8 cellular contexts compared by ENCODE assay signal in genomic region chr2:166373951-166374350, GRCh38. TPM values are rescaled to one million over a fixed set of nuclear protein-coding genes. Genes with fewer than 3 reads are reported as not detected.
DNase-seq lines count a peak whose midpoint lies in the region; ATAC-seq and TF ChIP-seq lines count a peak whose summit lies in the region.

No MANE protein-coding gene starts in this region.

- H3K79me2 ChIP-seq in mesendoderm (ENCODE audit: control insufficient read depth, insufficient read depth, low read length): no peaks in the 10 kb centered on the region

- peak; percentile 6 to 76 (median 62) for DNase-seq in NCI-H1417 (lab: John Stamatoyannopoulos, UW)
- no peak for DNase-seq in NCI-H1417 treated with DMSO at 0.1 percent for 48 hours (lab: John Stamatoyannopoulos, UW)
- peak; percentile 62 for DNase-seq in NCI-H1105 (lab: John Stamatoyannopoulos, UW)
- DNase-seq in WTC11 (ENCODE audit: low spot score): no peak
- peak; percentile 27 for DNase-seq in mesendoderm
- DNase-seq in CD8-positive, alpha-beta memory T cell: no peak
- DNase-seq in cortex of kidney (lab: John Stamatoyannopoulos, UW): no peak
- no peak for DNase-seq in activated CD8-positive, alpha-beta memory T cell treated with anti-CD3 and anti-CD28 coated beads for 24 hours

- H3K27ac Mint-ChIP-seq in WTC11: no peak overlapping the region
- H3K27ac Mint-ChIP-seq in CD8-positive, alpha-beta memory T cell: no peak overlapping the region

- no peak overlapping the region for H3K23ac ChIP-seq in mesendoderm (ENCODE audit: low read length)

- no peaks in the 10 kb centered on the region for H3K27me3 Mint-ChIP-seq in WTC11 (ENCODE audit: low read depth)
- peaks cover 5 to 18% of the 10 kb centered on the region in 2 donors for H3K27me3 Mint-ChIP-seq in CD8-positive, alpha-beta memory T cell

- CTCF ChIA-PET in WTC11 (lab: Charles Lee): no interaction called here
- CTCF ChIA-PET in CD8-positive, alpha-beta memory T cell (lab: Charles Lee): no interaction called here

- H3K4me1 ChIP-seq in mesendoderm (ENCODE audit: control insufficient read depth, low read depth, low read length): peaks cover 3% of the 10 kb centered on the region
- H3K4me1 ChIP-seq in CD8-positive, alpha-beta memory T cell (ENCODE audit: insufficient read depth, low read length): no peaks in the 10 kb centered on the region

- no peaks in the 10 kb centered on the region for H3K79me1 ChIP-seq in mesendoderm (ENCODE audit: low read length)

- no peaks in the 10 kb centered on the region for H3K36me3 Mint-ChIP-seq in WTC11
- H3K36me3 Mint-ChIP-seq in CD8-positive, alpha-beta memory T cell: no peaks in the 10 kb centered on the region

- H3K9ac ChIP-seq in mesendoderm (ENCODE audit: low read length): no peak overlapping the region

- H3K4me2 ChIP-seq in mesendoderm (ENCODE audit: low read length): no peak overlapping the region

- no peak overlapping the region for H3K4ac ChIP-seq in mesendoderm (ENCODE audit: low read depth, low read length)

- no peak overlapping the region for H4K5ac ChIP-seq in mesendoderm (ENCODE audit: low read length)

- H3K4me1 Mint-ChIP-seq in WTC11: peaks cover 42% of the 10 kb centered on the region
- H3K4me1 Mint-ChIP-seq in CD8-positive, alpha-beta memory T cell: peaks cover 6 to 10% (median 9%) of the 10 kb centered on the region in 3 donors

- H3K4me3 Mint-ChIP-seq in WTC11: peak overlapping the region; percentile 43
- H3K4me3 Mint-ChIP-seq in CD8-positive, alpha-beta memory T cell: no peak overlapping the region

- H3K9me3 Mint-ChIP-seq in WTC11: no peaks in the 10 kb centered on the region
- peaks cover 0 to 2% (median 0%) of the 10 kb centered on the region in 5 donors for H3K9me3 Mint-ChIP-seq in CD8-positive, alpha-beta memory T cell

- TF ChIP-seq CTCF in WTC11 (IDR thresholded peaks at IDR 0.05): no peak

- no peak overlapping the region for H2BK5ac ChIP-seq in mesendoderm (ENCODE audit: low read length)

- no peaks in the 10 kb centered on the region for H3K36me3 ChIP-seq in mesendoderm (ENCODE audit: control insufficient read depth, insufficient read depth, low read length)
- H3K36me3 ChIP-seq in CD8-positive, alpha-beta memory T cell (ENCODE audit: insufficient read depth, low read length): no peaks in the 10 kb centered on the region

- H3K56ac ChIP-seq in mesendoderm (ENCODE audit: low read length): no peak overlapping the region

- H2BK15ac ChIP-seq in mesendoderm (replicated peaks; ENCODE audit: low read depth): no peak overlapping the region

- ATAC-seq in WTC11: no peak

- no peaks in the 10 kb centered on the region for H3K9me3 ChIP-seq in CD8-positive, alpha-beta memory T cell (ENCODE audit: low read length)

- no peak overlapping the region for H3K4me3 ChIP-seq in mesendoderm (ENCODE audit: low read length)
- H3K4me3 ChIP-seq in CD8-positive, alpha-beta memory T cell (ENCODE audit: low read length): no peak overlapping the region

- no peak overlapping the region for H3K18ac ChIP-seq in mesendoderm (ENCODE audit: low read length)

- no peaks in the 10 kb centered on the region for H3K27me3 ChIP-seq in mesendoderm (ENCODE audit: insufficient read depth, low read length, poor library complexity)
- H3K27me3 ChIP-seq in CD8-positive, alpha-beta memory T cell (ENCODE audit: insufficient read depth, low read length, poor library complexity, severe bottlenecking): no peaks in the 10 kb centered on the region

- POLR2A ChIA-PET in WTC11 (lab: Charles Lee): interaction anchor here (0.6 kb wide), 1 partner anchor 88 kb away, joined by 4 read pairs; no protein-coding TSS in a partner anchor
- POLR2A ChIA-PET in CD8-positive, alpha-beta memory T cell (lab: Charles Lee): no interaction called here

- H2BK120ac ChIP-seq in mesendoderm (ENCODE audit: low read depth, low read length): no peak overlapping the region

- H4K8ac ChIP-seq in mesendoderm (ENCODE audit: low read depth, low read length): no peak overlapping the region

- H3K27ac ChIP-seq in mesendoderm (ENCODE audit: low read depth, low read length): no peak overlapping the region
- H3K27ac ChIP-seq in CD8-positive, alpha-beta memory T cell (ENCODE audit: low read depth, low read length): no peak overlapping the region

- no peak overlapping the region for H2AK5ac ChIP-seq in mesendoderm (ENCODE audit: low read length)

TF ChIP-seq in WTC11, 78 proteins besides CTCF, POLR2A, EP300 and RAD21 (continues in another document):
- TF ChIP-seq ZNF317 (CRISPR knock-in tag; IDR thresholded peaks at IDR 0.05; ENCODE audit: borderline replicate concordance, low read depth): no peak
- no peak for TF ChIP-seq ELF4 (CRISPR knock-in tag; IDR thresholded peaks at IDR 0.05; ENCODE audit: low read depth)
- no peak for TF ChIP-seq ATF1 (CRISPR knock-in tag; IDR thresholded peaks at IDR 0.05)
- no peak for TF ChIP-seq CREM (CRISPR knock-in tag; IDR thresholded peaks at IDR 0.05)
- TF ChIP-seq ZNF532 (CRISPR knock-in tag; IDR thresholded peaks at IDR 0.05; ENCODE audit: borderline replicate concordance): no peak
- TF ChIP-seq, protein P1, sequence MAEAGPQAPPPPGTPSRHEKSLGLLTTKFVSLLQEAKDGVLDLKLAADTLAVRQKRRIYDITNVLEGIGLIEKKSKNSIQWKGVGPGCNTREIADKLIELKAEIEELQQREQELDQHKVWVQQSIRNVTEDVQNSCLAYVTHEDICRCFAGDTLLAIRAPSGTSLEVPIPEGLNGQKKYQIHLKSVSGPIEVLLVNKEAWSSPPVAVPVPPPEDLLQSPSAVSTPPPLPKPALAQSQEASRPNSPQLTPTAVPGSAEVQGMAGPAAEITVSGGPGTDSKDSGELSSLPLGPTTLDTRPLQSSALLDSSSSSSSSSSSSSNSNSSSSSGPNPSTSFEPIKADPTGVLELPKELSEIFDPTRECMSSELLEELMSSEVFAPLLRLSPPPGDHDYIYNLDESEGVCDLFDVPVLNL (CRISPR knock-in tag; IDR thresholded peaks at IDR 0.05; ENCODE audit: borderline replicate concordance, low read depth): no peak
- TF ChIP-seq CBFB (CRISPR knock-in tag; IDR thresholded peaks at IDR 0.05; ENCODE audit: low read depth): no peak
- no peak for TF ChIP-seq MAX (CRISPR knock-in tag; IDR thresholded peaks at IDR 0.05)
- no peak for TF ChIP-seq E2F5 (CRISPR knock-in tag; IDR thresholded peaks at IDR 0.05)
- no peak for TF ChIP-seq NFE2L1 (CRISPR knock-in tag; IDR thresholded peaks at IDR 0.05)
- TF ChIP-seq ZNF138 (CRISPR knock-in tag; conservative IDR thresholded peaks at IDR 0.05): no peak
- TF ChIP-seq E2F1 (CRISPR knock-in tag; IDR thresholded peaks at IDR 0.05): no peak
- no peak for TF ChIP-seq OVOL2 (CRISPR knock-in tag; IDR thresholded peaks at IDR 0.05; ENCODE audit: borderline replicate concordance)
- no peak for TF ChIP-seq ZNF416 (CRISPR knock-in tag; IDR thresholded peaks at IDR 0.05)

RNA-seq across cellular contexts. Expression of gene SCN9A, which starts 1.8 kb away (rescaled TPM):
- total RNA-seq in WTC11 (2021): 7.3 to 9.8 TPM (median 8.2 TPM) in 3 replicates
- polyA plus RNA-seq in mesendoderm (2013, experiment 1 of 2): 0.73 TPM
- polyA plus RNA-seq in mesendoderm (2013, experiment 2 of 2): 0.80 TPM
- total RNA-seq in CD8-positive, alpha-beta memory T cell: not detected
- polyA plus RNA-seq in CD8-positive, alpha-beta memory T cell: not detected

Comparison
In these comparisons a context has a peak if more than half of its experiments do, and no peak if none do; other contexts are left out.
1. DNase-seq: peak in NCI-H1417 (3 of 3), NCI-H1105 (single experiment) and mesendoderm (single experiment); none in NCI-H1417 treated with DMSO at 0.1 percent for 48 hours (single experiment), WTC11 (single experiment), CD8-positive, alpha-beta memory T cell (0 of 5), cortex of kidney (single experiment) and activated CD8-positive, alpha-beta memory T cell treated with anti-CD3 and anti-CD28 coated beads for 24 hours (single experiment).